ENCODE assay signal across 20 cellular contexts in genomic region chr12:88122666-88123065, GRCh38.
"Had no signal": no experiment of that assay in that cellular context is flagged by ENCODE, and none has a peak within 500 bp of the region (broad histone marks: within the 10 kb centered on the region; RNA-seq: fewer than 3 reads in every experiment).

No MANE protein-coding gene starts in this region.

- DNase-seq: activated CD4-positive, alpha-beta memory T cell treated with anti-CD3 and anti-CD28 coated beads for 36 hours; activated CD4-positive, alpha-beta T cell treated with anti-CD3 and anti-CD28 coated beads for 36 hours; activated CD8-positive, alpha-beta memory T cell treated with anti-CD3 and anti-CD28 coated beads, Interleukin-2, amount 10 ng/mL, durations not matched to agents 7 days and 5 days; activated naive CD4-positive, alpha-beta T cell; activated naive CD8-positive, alpha-beta T cell treated with anti-CD3 and anti-CD28 coated beads for 36 hours; activated T-cell treated with anti-CD3 and anti-CD28 coated beads, Interleukin-2, amount 50 U/mL, for 1 hour; amygdala; effector memory CD4-positive, alpha-beta T cell; heart left ventricle; kidney; left lung; nephron progenitor cell; nucleus accumbens; stimulated activated CD4-positive, alpha-beta T cell treated with anti-CD3 and anti-CD28 coated beads, Interleukin-4, amount 100 ng/mL, for 24 hours; stimulated activated naive B cell treated with anti-CD40 and anti-IgM and Interleukin-4, amounts not matched to agents 10 μg/mL and 1 μg/mL and 100 μg/mL, for 72 hours; upper lobe of left lung had no signal

- ATAC-seq: activated CD4-positive, alpha-beta T cell treated with anti-CD3 and anti-CD28 coated beads for 36 hours; activated CD8-positive, alpha-beta memory T cell treated with anti-CD3 and anti-CD28 coated beads, Interleukin-2, amount 10 ng/mL, durations not matched to agents 7 days and 5 days; activated T-helper 17 cell treated with anti-CD3 and anti-CD28 coated beads, Interleukin-2, amount 50 U/mL, for 72 hours; gastroesophageal sphincter; heart left ventricle; left lung; sciatic nerve; stimulated activated naive B cell treated with anti-CD40 and anti-IgM and Interleukin-4, amounts not matched to agents 10 μg/mL and 1 μg/mL and 100 μg/mL, for 72 hours; WTC11 had no signal
